8 cellular contexts compared by ENCODE assay signal in the genomic region with DNA sequence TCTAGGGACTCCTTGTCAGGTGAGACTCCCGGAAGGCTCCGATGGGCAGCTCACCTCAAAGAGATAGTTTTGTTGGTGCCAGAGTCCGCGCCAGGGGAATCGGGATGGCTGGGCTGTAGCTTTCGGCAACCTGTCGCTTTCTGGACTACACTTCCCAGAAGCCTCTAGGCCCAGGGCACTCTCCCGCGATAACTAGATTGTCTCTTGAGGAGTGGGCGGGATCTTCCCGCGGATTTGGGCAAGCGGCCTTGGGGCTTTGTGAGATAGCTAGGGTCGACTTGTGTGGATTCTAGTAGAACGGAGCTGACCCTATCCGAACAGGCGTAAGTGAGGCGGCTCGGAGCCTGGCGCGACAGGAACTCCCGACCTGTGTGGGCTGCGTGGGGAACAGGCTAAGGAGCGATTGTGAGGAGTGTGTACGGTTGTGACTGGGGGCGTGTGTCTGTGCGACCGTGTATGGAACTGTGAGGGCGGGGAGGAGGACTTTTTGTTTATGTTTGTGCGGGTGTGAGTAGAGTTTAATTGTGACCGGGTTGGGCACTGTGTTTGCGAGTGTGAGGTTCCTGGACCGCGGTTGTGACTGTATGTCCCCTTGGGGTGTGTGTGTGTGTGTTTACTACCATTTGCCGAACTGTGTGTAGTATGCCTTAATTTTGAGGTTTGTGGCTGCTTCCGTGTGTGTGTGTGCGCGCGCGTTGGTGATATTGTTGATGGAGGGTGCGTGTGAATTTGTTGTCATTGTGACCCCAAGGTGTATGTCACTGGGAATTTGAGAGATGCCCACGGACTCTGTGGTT. TPM values are rescaled to one million over a fixed set of nuclear protein-coding genes. Genes with fewer than 3 reads are reported as not detected.
DNase-seq lines count a peak whose midpoint lies in the region; ATAC-seq lines count a peak whose summit lies in the region.

A gene (plus strand): TSS at position 231 of the 797 bp plus-strand sequence. CDS start 25,955 bp downstream, outside the sequence.

- peaks cover 0 to 2% of the 10 kb centered on the region in 2 donors for H3K9me3 ChIP-seq in esophagus (ENCODE audit: control insufficient read depth in 2 of 2, insufficient read depth in 1 of 2, low read depth in 1 of 2, low read length in 1 of 2)

- no peaks in the 10 kb centered on the region for H3K36me3 ChIP-seq in esophagus (ENCODE audit: control insufficient read depth in 2 of 2, insufficient read depth in 2 of 2, low read length in 1 of 2)

- in situ Hi-C loops in Caki2 (cut with HindIII; ENCODE audit: low pct_unique_long_range_greater_than_20kb, low sequenced_read_pairs), result no loop called here

- WGBS in esophagus, 2 donors, result 0% methylated on average over 42 of the region's 42 CpGs

- ATAC-seq in GM21447 (IDR thresholded peaks at IDR 0.05; ENCODE audit: unreplicated experiment), result peak; percentile 81

- H3K4me3 ChIP-seq in esophagus (ENCODE audit: low read depth in 1 of 2, low read length in 2 of 2), result peak within 1 kb of the TSS; percentile 91 to 92

- H3K4me1 ChIP-seq in esophagus (ENCODE audit: control insufficient read depth in 2 of 2, insufficient read depth in 2 of 2, low read length in 1 of 2), result peaks cover 3 to 8% of the 10 kb centered on the region in 2 donors

- H3K27ac ChIP-seq in esophagus (ENCODE audit: low read depth in 2 of 2, low read length in 1 of 2), result peak within 1 kb of the TSS; percentile 92 to 97

- peak; percentile 94 for DNase-seq in Caki2 (ENCODE audit: low read depth)
- DNase-seq in HuH-7 (ENCODE audit: low spot score), result peak; percentile 69
- DNase-seq in OCI-M1 (lab: John Stamatoyannopoulos, UW), result peak; percentile 98
- peak; percentile 81 for DNase-seq in activated T-cell treated with anti-CD3 and anti-CD28 coated beads, Interleukin-2, amount 50 U/mL, for 1 hour
- DNase-seq in mucosa of gallbladder (ENCODE audit: low spot score), result peak; percentile 94
- peak; percentile 61 to 69 for DNase-seq in stimulated activated CD8-positive, alpha-beta memory T cell treated with anti-CD3 and anti-CD28 coated beads, Interleukin-4, amount 100 ng/mL, for 1 hour (ENCODE audit: low read depth in 2 of 2, low spot score in 1 of 2)

- H3K27me3 ChIP-seq in esophagus (ENCODE audit: control insufficient read depth in 1 of 2, insufficient read depth in 2 of 2, low read length in 2 of 2), result no peaks in the 10 kb centered on the region

RNA-seq across cellular contexts. Expression of the gene that starts here (rescaled TPM):
- total RNA-seq in Caki2 (2014; rRNA removed; shearing (Covaris generic); ENCODE audit: low replicate concordance), result 0.17 and 0.67 TPM in 2 replicates
- polyA plus RNA-seq in esophagus, result 1 to 10 TPM; 2.0 to 2.3 TPM
- 8.2 TPM for total RNA-seq in mucosa of gallbladder

Comparison
In these comparisons a context has a peak if more than half of its experiments do, and no peak if none do; other contexts are left out.
1. Peak in every context shown above with its lines: DNase-seq, ATAC-seq, H3K4me3 ChIP-seq and H3K27ac ChIP-seq.
2. Peak in DNase-seq in Caki2; RNA of the gene not detected or under 1 TPM.